In genomic region chr20:19775353-19776201, GRCh38 we compare ENCODE assay signal across 17 cellular contexts. TPM values are rescaled to one million over a fixed set of nuclear protein-coding genes. Genes with fewer than 3 reads are reported as not detected.
DNase-seq lines count a peak whose midpoint lies in the region; ATAC-seq and FAIRE-seq lines count a peak whose summit lies in the region.
"Had no signal": no experiment of that assay in that cellular context is flagged by ENCODE, and none has a peak within 500 bp of the region (broad histone marks: within the 10 kb centered on the region; RNA-seq: fewer than 3 reads in every experiment).

No MANE protein-coding gene starts in this region.

- peak; percentile 45 for DNase-seq in GM23248
- DNase-seq in small intestine = peak; percentile 46
- no peak for DNase-seq in SKM-1 treated with dmso at 0.1 percent for 144 hours (lab: John Stamatoyannopoulos, UW; ENCODE audit: unreplicated experiment)
- no peak for DNase-seq in HuH-7 (ENCODE audit: low spot score)
- DNase-seq in activated naive CD4-positive, alpha-beta T cell treated with anti-CD3 and anti-CD28 coated beads, Interleukin-2, amount 50 U/mL, for 16 hours = no peak
- DNase-seq: activated CD4-positive, CD25-positive, alpha-beta regulatory T cell; activated CD8-positive, alpha-beta memory T cell treated with anti-CD3 and anti-CD28 coated beads, Interleukin-2, amount 50 U/mL, for 4 hours; CD4-positive, CD25-positive, alpha-beta regulatory T cell; naive thymus-derived CD8-positive, alpha-beta T cell; NCI-H2029 treated with DMSO at 0.1 percent for 48 hours; stimulated activated naive B cell treated with anti-CD40 and anti-IgM and Interleukin-4, amounts not matched to agents 10 μg/mL and 1 μg/mL and 100 μg/mL, for 72 hours had no signal

- in situ Hi-C loops in GM23248 (cut with MboI) = loop anchor here (25.0 kb wide), 1 partner anchor 212 kb away; no protein-coding TSS in a partner anchor

- H3K9ac ChIP-seq in GM23248 = no peak overlapping the region

- no peak overlapping the region for H3K4me3 ChIP-seq in GM23248
- H3K4me3 ChIP-seq in small intestine (ENCODE audit: low read depth in 1 of 2, low read length in 2 of 2) = no peak overlapping the region

- H3K36me3 ChIP-seq in GM23248 (ENCODE audit: low read depth) (no peaks in the 10 kb centered on the region), small intestine (ENCODE audit: control insufficient read depth in 2 of 2, insufficient read depth in 2 of 2, low read length in 2 of 2) (no peaks in the 10 kb centered on the region)

- no peak overlapping the region for H2AFZ ChIP-seq in GM23248

- peaks cover 9% of the 10 kb centered on the region; the same call in 1 of the 2 replicates for H3F3A ChIP-seq in GM23248 (ENCODE audit: insufficient read depth)

- no peak for FAIRE-seq in small intestine (lab: Jason Lieb, UNC)
- FAIRE-seq: G401.6, H1 had no signal

- H3K27ac ChIP-seq in GM23248 (peak overlapping the region; percentile 3; the same call in 1 of the 2 replicates), cingulate gyrus (ENCODE audit: low read depth, low read length) (peak overlapping the region; percentile 34), layer of hippocampus (ENCODE audit: low read depth, low read length) (peak overlapping the region; percentile 66), small intestine (ENCODE audit: low read depth in 1 of 2, low read length in 1 of 2) (no peak overlapping the region)
- H3K27ac ChIP-seq: HL-60 had no signal

- H3K4me1 ChIP-seq in GM23248 (ENCODE audit: insufficient read depth) (peaks cover 19% of the 10 kb centered on the region), small intestine (ENCODE audit: control insufficient read depth in 2 of 2, insufficient read depth in 1 of 2, low read depth in 1 of 2, low read length in 1 of 2) (peaks cover 0 to 15% of the 10 kb centered on the region in 2 donors)

- H3K27me3 ChIP-seq in GM23248 (replicated peaks; ENCODE audit: insufficient read depth) (no peaks in the 10 kb centered on the region), layer of hippocampus (ENCODE audit: control insufficient read depth, insufficient read depth, low read length) (no peaks in the 10 kb centered on the region), small intestine (ENCODE audit: control insufficient read depth in 2 of 2, insufficient read depth in 2 of 2, low read length in 2 of 2) (no peaks in the 10 kb centered on the region)

- peak overlapping the region; percentile 39 for H3K4me2 ChIP-seq in GM23248 (ENCODE audit: unreplicated experiment)

- H3K9me2 ChIP-seq in GM23248 (ENCODE audit: insufficient read depth) = no peaks in the 10 kb centered on the region

- ATAC-seq in GM21786 (IDR thresholded peaks at IDR 0.05; ENCODE audit: unreplicated experiment) = no peak
- ATAC-seq: naive thymus-derived CD8-positive, alpha-beta T cell; stimulated activated naive B cell treated with anti-CD40 and anti-IgM and Interleukin-4, amounts not matched to agents 10 μg/mL and 1 μg/mL and 100 μg/mL, for 72 hours had no signal

- H3K9me3 ChIP-seq in GM23248 (ENCODE audit: low read depth) (no peaks in the 10 kb centered on the region), small intestine (ENCODE audit: control insufficient read depth, low read depth) (no peaks in the 10 kb centered on the region)

- WGBS in GM23248 (ENCODE audit: low coverage in 1 of 2, low lambda C conversion rate in 2 of 2, missing lambda C conversion rate in 2 of 2), 2 experiments = 65 to 66% methylated on average over 7 of the region's 7 CpGs
- 53 to 67% (median 65%) methylated on average over 7 of the region's 7 CpGs for WGBS in small intestine, 3 donors

- H3K79me2 ChIP-seq in GM23248 (ENCODE audit: insufficient read depth) = 0 out of 2 replicates have a peak, but pooled peaks cover 5% of the 10 kb centered on the region

- H4K20me1 ChIP-seq in GM23248 (ENCODE audit: insufficient read depth) = no peaks in the 10 kb centered on the region

RNA-seq across cellular contexts. Expression of gene RIN2, which starts 17.5 kb away (rescaled TPM):
- total RNA-seq in GM23248 (2014; rRNA removed; shearing (Covaris generic)) = 48.0 and 48.3 TPM in 2 replicates
- polyA plus RNA-seq in GM23248 (2016; fragmentation: Nextera tagmentation; extraction: Ambion mirVana) = 45.3 and 45.6 TPM in 2 replicates
- 10 to 100 TPM; 14.3 to 17.0 (median 17.0) TPM for polyA plus RNA-seq in small intestine
- polyA plus RNA-seq: CD4-positive, CD25-positive, alpha-beta regulatory T cell; naive thymus-derived CD8-positive, alpha-beta T cell had no signal

Comparison
In these comparisons a context has a peak if more than half of its experiments do, and no peak if none do; other contexts are left out.
1. DNase-seq: peak in GM23248 (single experiment) and small intestine (single experiment); none in SKM-1 treated with dmso at 0.1 percent for 144 hours (single experiment), HuH-7 (single experiment) and activated naive CD4-positive, alpha-beta T cell treated with anti-CD3 and anti-CD28 coated beads, Interleukin-2, amount 50 U/mL, for 16 hours (single experiment).
2. H3K27ac ChIP-seq: peak in GM23248 (single experiment), cingulate gyrus (single experiment) and layer of hippocampus (single experiment); none in small intestine (0 of 2).